11 cellular contexts compared by ENCODE assay signal in genomic region chr19:10612515-10613119, GRCh38. TPM values are rescaled to one million over a fixed set of nuclear protein-coding genes. Genes with fewer than 3 reads are reported as not detected.
DNase-seq lines count a peak whose midpoint lies in the region; ATAC-seq and TF ChIP-seq lines count a peak whose summit lies in the region.
"Had no signal": no experiment of that assay in that cellular context is flagged by ENCODE, and none has a peak within 500 bp of the region (broad histone marks: within the 10 kb centered on the region; RNA-seq: fewer than 3 reads in every experiment).

No MANE protein-coding gene starts in this region.

- no peaks in the 10 kb centered on the region for H3K4me1 ChIP-seq in right lobe of liver

- H3K27ac ChIP-seq in right lobe of liver (no peak overlapping the region), skin epidermis (peak overlapping the region in 16 of 21 experiments; percentile 5 to 75 (median 46))

- DNase-seq in H7, result peak; percentile 32
- DNase-seq in dermis blood vessel endothelial cell, result peak; percentile 12
- peak in 1 of 3 donors; percentile 59 for DNase-seq in right lobe of liver
- no peak for DNase-seq in NCI-H2196 (lab: John Stamatoyannopoulos, UW; ENCODE audit: unreplicated experiment)
- DNase-seq in T1000 (lab: John Stamatoyannopoulos, UW), result no peak
- DNase-seq: activated CD4-positive, alpha-beta memory T cell treated with anti-CD3 and anti-CD28 coated beads for 36 hours; NCI-H146 had no signal

- H3K9me3 ChIP-seq in right lobe of liver, result no peaks in the 10 kb centered on the region

- WGBS in right lobe of liver (ENCODE audit: insufficient coverage, low coverage, low lambda C conversion rate, missing lambda C conversion rate), result 60% methylated on average over 7 of the region's 15 CpGs

- intact Hi-C loops in right lobe of liver (cut with DNase I), result no loop called here

- H3K4me3 ChIP-seq in H7 (ENCODE audit: insufficient read depth, low read depth, low read length) (no peak overlapping the region), right lobe of liver (no peak overlapping the region), skin epidermis (no peak overlapping the region)
- H3K4me3 ChIP-seq: GM12878 had no signal

- ATAC-seq in right lobe of liver (peak; percentile 28 to 80 (median 50)), HG02571 (IDR thresholded peaks at IDR 0.05; ENCODE audit: unreplicated experiment) (no peak), HG03439 (IDR thresholded peaks at IDR 0.05; ENCODE audit: unreplicated experiment) (no peak)
- ATAC-seq: GM12878 had no signal

- no peak for TF ChIP-seq POLR2A in right lobe of liver (IDR thresholded peaks at IDR 0.05)

- H3K27me3 ChIP-seq in H7 (ENCODE audit: control insufficient read depth, insufficient read depth, low read length), result no peaks in the 10 kb centered on the region
- H3K27me3 ChIP-seq in right lobe of liver, result no peaks in the 10 kb centered on the region

- no peaks in the 10 kb centered on the region for H3K36me3 ChIP-seq in H7 (replicated peaks; ENCODE audit: control insufficient read depth, insufficient read depth, low read length)
- H3K36me3 ChIP-seq in right lobe of liver, result no peaks in the 10 kb centered on the region

- no peak for TF ChIP-seq CTCF in right lobe of liver (IDR thresholded peaks at IDR 0.05)

RNA-seq across cellular contexts. Expression of gene SLC44A2, which starts 12.7 kb away (rescaled TPM):
- total RNA-seq in H7 (2014; rRNA removed; shearing (Covaris generic)), result 39.4 and 43.0 TPM in 2 replicates
- total RNA-seq in dermis blood vessel endothelial cell (67.7 and 132 TPM in 2 replicates), right lobe of liver (10 to 100 TPM; 11.7 to 18.5 (median 15.6) TPM)

RNA-seq across cellular contexts. Expression of gene AP1M2, which starts 25.5 kb away (rescaled TPM):
- 16.4 and 23.7 TPM in 2 replicates for total RNA-seq in H7 (2014; rRNA removed; shearing (Covaris generic))
- total RNA-seq in dermis blood vessel endothelial cell, result 0.17 TPM in 1 of 2 replicates, not detected in the other
- 1 to 10 TPM in 2 of 6 experiments, under 1 TPM in 4; 0.35 to 2.5 (median 0.75) TPM for total RNA-seq in right lobe of liver
- total RNA-seq: activated CD4-positive, alpha-beta memory T cell treated with anti-CD3 and anti-CD28 coated beads for 36 hours had no signal

RNA-seq across cellular contexts. Expression of gene ILF3, which starts 41.5 kb away (rescaled TPM):
- 354 and 378 TPM in 2 replicates for total RNA-seq in H7 (2014; rRNA removed; shearing (Covaris generic))
- 85.8 and 190 TPM in 2 replicates for total RNA-seq in dermis blood vessel endothelial cell
- 10 to 100 TPM; 40.0 to 82.3 (median 54.8) TPM for total RNA-seq in right lobe of liver

RNA-seq across cellular contexts. Expression of gene CDKN2D, which starts 43.8 kb away (rescaled TPM):
- total RNA-seq in H7 (2014; rRNA removed; shearing (Covaris generic)), result 4.7 and 5.6 TPM in 2 replicates
- 4.6 and 7.6 TPM in 2 replicates for total RNA-seq in dermis blood vessel endothelial cell
- total RNA-seq in right lobe of liver, result 1 to 10 TPM in 4 of 6 experiments, under 1 TPM in 2; 0.97 to 2.8 (median 2.0) TPM

RNA-seq across cellular contexts. Expression of gene KRI1, which starts 46.8 kb away (rescaled TPM):
- total RNA-seq in H7 (2014; rRNA removed; shearing (Covaris generic)), result 19.3 and 21.6 TPM in 2 replicates
- total RNA-seq in dermis blood vessel endothelial cell (8.6 and 11.2 TPM in 2 replicates), right lobe of liver (1 to 10 TPM; 5.8 to 9.6 (median 8.5) TPM)

Comparison
In these comparisons a context has a peak if more than half of its experiments do, and no peak if none do; other contexts are left out.
1. DNase-seq: peak in H7 (single experiment) and dermis blood vessel endothelial cell (single experiment); none in NCI-H2196 (single experiment) and T1000 (single experiment).
2. ATAC-seq: peak in right lobe of liver (4 of 4); none in HG02571 (single experiment) and HG03439 (single experiment).
3. H3K27ac ChIP-seq: peak in skin epidermis (16 of 21); none in right lobe of liver (0 of 3).